Comparison of ENCODE assay signal across 19 cellular contexts in genomic region chr15:39502048-39502447, GRCh38.
DNase-seq lines count a peak whose midpoint lies in the region; ATAC-seq, FAIRE-seq and TF ChIP-seq lines count a peak whose summit lies in the region.
"Had no signal": no experiment of that assay in that cellular context is flagged by ENCODE, and none has a peak within 500 bp of the region (broad histone marks: within the 10 kb centered on the region; RNA-seq: fewer than 3 reads in every experiment).

No MANE protein-coding gene starts in this region.

- H3K18ac ChIP-seq in IMR-90 (ENCODE audit: low read depth, low read length), result peak overlapping the region; percentile 94

- H3K4me3 ChIP-seq in IMR-90 (ENCODE audit: insufficient read depth, low read depth, low read length), result no peak overlapping the region
- H3K4me3 ChIP-seq: PC-9, SK-N-MC had no signal

- peak overlapping the region; percentile 83; the same call in 1 of the 2 replicates for H3K14ac ChIP-seq in IMR-90 (replicated peaks; ENCODE audit: low read depth, low read length)

- in situ Hi-C loops in IMR-90 (cut with MboI; ENCODE audit: low sequenced_read_pairs), result no loop called here

- TF ChIP-seq POLR2A in IMR-90 (IDR thresholded peaks at IDR 0.05; ENCODE audit: low read depth, low read length) (no peak), GM18505 (IDR thresholded peaks at IDR 0.05; ENCODE audit: borderline replicate concordance, extremely low read depth, insufficient read depth, insufficient read length) (no peak)

- peak overlapping the region; percentile 26 for H2AK9ac ChIP-seq in IMR-90 (replicated peaks; ENCODE audit: low read depth, low read length, poor library complexity)

- H3K27ac Mint-ChIP-seq in activated T-helper 17 cell treated with anti-CD3 and anti-CD28 coated beads, Interleukin-2, amount 50 U/mL, for 72 hours, result no peak overlapping the region
- H3K27ac Mint-ChIP-seq in mesothelial cell of epicardium, result peak overlapping the region; percentile 76

- H3K4me1 ChIP-seq in IMR-90 (ENCODE audit: control insufficient read depth, insufficient read depth, low read length), result peaks cover 31% of the 10 kb centered on the region

- no peaks in the 10 kb centered on the region for H3K27me3 ChIP-seq in IMR-90 (ENCODE audit: control insufficient read depth, insufficient read depth, low read length)

- no peak overlapping the region; the same call in 1 of the 2 replicates for H3K23ac ChIP-seq in IMR-90 (ENCODE audit: low read depth, low read length)

- POLR2A ChIA-PET in IMR-90 (lab: Charles Lee; ENCODE audit: unreplicated experiment), result no interaction called here

- WGBS in IMR-90 (ENCODE audit: extremely low coverage in 2 of 2, insufficient read length in 1 of 2), 2 experiments, result 100% methylated on average over 1 of the region's 5 CpGs; no CpG with 5 or more reads in 1 of the 2 experiments

- H3K36me3 Mint-ChIP-seq in activated T-helper 17 cell treated with anti-CD3 and anti-CD28 coated beads, Interleukin-2, amount 50 U/mL, for 72 hours (ENCODE audit: low read depth), result no peaks in the 10 kb centered on the region
- no peaks in the 10 kb centered on the region for H3K36me3 Mint-ChIP-seq in mesothelial cell of epicardium

- H3K4me3 Mint-ChIP-seq in activated T-helper 17 cell treated with anti-CD3 and anti-CD28 coated beads, Interleukin-2, amount 50 U/mL, for 72 hours, result no peak overlapping the region
- no peak overlapping the region for H3K4me3 Mint-ChIP-seq in mesothelial cell of epicardium

- peak overlapping the region; percentile 75 for H2BK20ac ChIP-seq in IMR-90 (ENCODE audit: low read depth, low read length)

- ATAC-seq in IMR-90 (ENCODE audit: low read depth) (no peak), HG02588 (IDR thresholded peaks at IDR 0.05; ENCODE audit: unreplicated experiment) (no peak), GM18505 (IDR thresholded peaks at IDR 0.05; ENCODE audit: unreplicated experiment) (no peak)
- peak; percentile 57 for ATAC-seq in activated T-helper 17 cell treated with anti-CD3 and anti-CD28 coated beads, Interleukin-2, amount 50 U/mL, for 72 hours (replicated peaks)

- BruUV-seq in IMR-90 (replicated peaks; lab: Mats Ljungman, UMichigan), result no TSS peak

- intact Hi-C loops in IMR-90 (cut with micrococcal nuclease), result no loop called here

- H3K4ac ChIP-seq in IMR-90 (ENCODE audit: low read depth, low read length), result peak overlapping the region; percentile 65; the same call in 1 of the 2 replicates

- H3K27ac ChIP-seq in IMR-90 (ENCODE audit: insufficient read depth, low read length), result peak overlapping the region; percentile 61; the same call in 1 of the 2 replicates
- H3K27ac ChIP-seq: PC-9, SK-N-MC had no signal

- FAIRE-seq in RCC 7860 (lab: Jason Lieb, UNC), result no peak
- FAIRE-seq: H54 had no signal

- no peak for TF ChIP-seq RAD21 in IMR-90 (IDR thresholded peaks at IDR 0.05; ENCODE audit: low read length)

- H4K91ac ChIP-seq in IMR-90 (ENCODE audit: insufficient read depth, low read depth, low read length), result peak overlapping the region; percentile 57; the same call in 1 of the 2 replicates

- no peaks in the 10 kb centered on the region for H3K9me3 Mint-ChIP-seq in activated T-helper 17 cell treated with anti-CD3 and anti-CD28 coated beads, Interleukin-2, amount 50 U/mL, for 72 hours
- H3K9me3 Mint-ChIP-seq in mesothelial cell of epicardium, result no peaks in the 10 kb centered on the region

- H2AFZ ChIP-seq in IMR-90 (replicated peaks; ENCODE audit: low read length, poor library complexity), result no peak overlapping the region
- H2AFZ ChIP-seq: PC-9 had no signal

- no peak overlapping the region for H3K4me2 ChIP-seq in IMR-90 (ENCODE audit: low read depth, low read length)
- H3K4me2 ChIP-seq: PC-9 had no signal

- peak overlapping the region; percentile 7 to 37; a peak in 2 of 4 replicates for H4K8ac ChIP-seq in IMR-90 (ENCODE audit: low read depth in 2 of 2, low read length in 2 of 2)

- peak overlapping the region; percentile 95; the same call in 1 of the 3 replicates for H2BK15ac ChIP-seq in IMR-90 (ENCODE audit: low read depth, low read length)

- DNase-seq in COLO668 (lab: John Stamatoyannopoulos, UW; ENCODE audit: unreplicated experiment) (peak; percentile 45), IMR-90 (no peak), mesothelial cell of epicardium (ENCODE audit: low spot score in 2 of 2, unreplicated experiment in 2 of 2) (no peak), glomerular visceral epithelial cell (ENCODE audit: extremely low spot score) (no peak), RCC 7860 (ENCODE audit: low spot score) (no peak)
- DNase-seq: AML-193, DND-41, GDM1, MV-4-11, NCI-H1417 treated with DMSO at 0.1 percent for 48 hours, NCI-H2029, NCI-H2227 treated with DMSO at 0.1 percent for 48 hours, NCI-H526, PC-9 had no signal

- H3K9ac ChIP-seq in IMR-90 (ENCODE audit: low read depth, low read length), result 0 out of 2 replicates have a peak overlapping the region, but pooled peaks have one; percentile 13

- peak overlapping the region; percentile 47 for H2BK5ac ChIP-seq in IMR-90 (ENCODE audit: low read depth, low read length, poor library complexity, severe bottlenecking)

- H3K4me1 Mint-ChIP-seq in activated T-helper 17 cell treated with anti-CD3 and anti-CD28 coated beads, Interleukin-2, amount 50 U/mL, for 72 hours, result no peaks in the 10 kb centered on the region
- peaks cover 40% of the 10 kb centered on the region for H3K4me1 Mint-ChIP-seq in mesothelial cell of epicardium

- H3K56ac ChIP-seq in IMR-90 (ENCODE audit: extremely low read depth, insufficient read depth, low read length), result no peak overlapping the region

- no peaks in the 10 kb centered on the region for H4K20me1 ChIP-seq in IMR-90 (ENCODE audit: insufficient read depth, low read length)

- peak overlapping the region; percentile 91 for H4K5ac ChIP-seq in IMR-90 (ENCODE audit: low read depth, low read length)

- dilution Hi-C loops in IMR-90 (cut with HindIII; ENCODE audit: low sequenced_read_pairs, unreplicated experiment), result no loop called here

- CTCF ChIA-PET in IMR-90 (lab: Yijun Ruan, JAX), result no interaction called here

- peak overlapping the region; percentile 88 for H2AK5ac ChIP-seq in IMR-90 (ENCODE audit: low read depth, low read length)

- no peaks in the 10 kb centered on the region for H3K79me1 ChIP-seq in IMR-90 (ENCODE audit: low read depth in 1 of 2, low read length in 2 of 2)

- H3K9me1 ChIP-seq in IMR-90 (ENCODE audit: insufficient read depth, low read length), result peaks cover 10% of the 10 kb centered on the region

- peak overlapping the region; percentile 29; the same call in 1 of the 2 replicates for H2BK120ac ChIP-seq in IMR-90 (ENCODE audit: low read depth, low read length)

- H3K9me3 ChIP-seq in IMR-90 (ENCODE audit: control insufficient read depth, insufficient read depth, low read length), result no peaks in the 10 kb centered on the region

- peaks cover 3% of the 10 kb centered on the region for H3K27me3 Mint-ChIP-seq in activated T-helper 17 cell treated with anti-CD3 and anti-CD28 coated beads, Interleukin-2, amount 50 U/mL, for 72 hours
- H3K27me3 Mint-ChIP-seq in mesothelial cell of epicardium (ENCODE audit: low read depth), result no peaks in the 10 kb centered on the region

- TF ChIP-seq CTCF in IMR-90 (conservative IDR thresholded peaks at IDR 0.05; ENCODE audit: low read depth, low read length), result no peak
- TF ChIP-seq CTCF in mesothelial cell of epicardium (IDR thresholded peaks at IDR 0.05; ENCODE audit: unreplicated experiment), result no peak

- H3K36me3 ChIP-seq in IMR-90 (ENCODE audit: control insufficient read depth, insufficient read depth, low read length), result no peaks in the 10 kb centered on the region

TF ChIP-seq in IMR-90, 13 proteins besides CTCF, POLR2A, EP300 and RAD21:
- no peak for TF ChIP-seq SMC3 (IDR thresholded peaks at IDR 0.05; ENCODE audit: low read depth, low read length)
